Comparison of ENCODE assay signal across 10 cellular contexts in genomic region chr14:73777420-73777819, GRCh38.
A peak's percentile ranks its signal among the peaks of the same experiment; 100 is the strongest.
DNase-seq lines count a peak whose midpoint lies in the region; ATAC-seq and TF ChIP-seq lines count a peak whose summit lies in the region.
"Had no signal": no experiment of that assay in that cellular context is flagged by ENCODE, and none has a peak within 500 bp of the region (broad histone marks: within the 10 kb centered on the region; RNA-seq: fewer than 3 reads in every experiment).

No MANE protein-coding gene starts in this region.

- H3K9me3 ChIP-seq in heart left ventricle = no peaks in the 10 kb centered on the region
- H3K9me3 ChIP-seq in right atrium auricular region = no peaks in the 10 kb centered on the region
- H3K9me3 ChIP-seq in thymus (ENCODE audit: control insufficient read depth) = no peaks in the 10 kb centered on the region
- H3K9me3 ChIP-seq: body of pancreas had no signal

- peak in 3 of 4 donors; percentile 18 to 36 (median 22) for ATAC-seq in heart left ventricle
- peak; percentile 40 for ATAC-seq in foreskin keratinocyte
- ATAC-seq in HG02870 (IDR thresholded peaks at IDR 0.05; ENCODE audit: unreplicated experiment) = no peak
- ATAC-seq: body of pancreas had no signal

- DNase-seq in heart left ventricle (no peak), right atrium auricular region (ENCODE audit: low spot score) (no peak), NCI-H526 (lab: John Stamatoyannopoulos, UW) (peak; percentile 47 to 50), foreskin keratinocyte (no peak), globus pallidus (ENCODE audit: low spot score) (no peak), nucleus accumbens (lab: John Stamatoyannopoulos, UW) (no peak)
- DNase-seq: body of pancreas, KBM-7 had no signal

- intact Hi-C loops in heart left ventricle (cut with DNase I) = no loop called here

- no peak overlapping the region for H3K27ac ChIP-seq in heart left ventricle
- H3K27ac ChIP-seq in right atrium auricular region = no peak overlapping the region
- H3K27ac ChIP-seq in foreskin keratinocyte = no peak overlapping the region
- peak overlapping the region; percentile 36 for H3K27ac ChIP-seq in thymus (ENCODE audit: low read depth)
- H3K27ac ChIP-seq: body of pancreas had no signal

- H3K27me3 ChIP-seq in heart left ventricle (no peaks in the 10 kb centered on the region), right atrium auricular region (no peaks in the 10 kb centered on the region), foreskin keratinocyte (no peaks in the 10 kb centered on the region), thymus (ENCODE audit: control insufficient read depth, insufficient read depth) (no peaks in the 10 kb centered on the region)
- H3K27me3 ChIP-seq: body of pancreas had no signal

- H3K36me3 ChIP-seq in heart left ventricle (peaks cover 0 to 10% (median 0%) of the 10 kb centered on the region in 9 donors), right atrium auricular region (no peaks in the 10 kb centered on the region), thymus (ENCODE audit: control insufficient read depth, insufficient read depth) (no peaks in the 10 kb centered on the region)

- no peak overlapping the region for H3K4me3 ChIP-seq in heart left ventricle
- no peak overlapping the region for H3K4me3 ChIP-seq in right atrium auricular region
- no peak overlapping the region for H3K4me3 ChIP-seq in thymus (ENCODE audit: low read length)
- H3K4me3 ChIP-seq: body of pancreas had no signal

- WGBS in heart left ventricle, 4 donors = 63 to 69% (median 66%) methylated on average over 7 of the region's 7 CpGs
- WGBS in thymus = 95% methylated on average over 7 of the region's 7 CpGs

- TF ChIP-seq CTCF in heart left ventricle (IDR thresholded peaks at IDR 0.05) = no peak
- no peak for TF ChIP-seq CTCF in right atrium auricular region (IDR thresholded peaks at IDR 0.05)
- TF ChIP-seq CTCF in foreskin keratinocyte (conservative IDR thresholded peaks at IDR 0.05) = peak; percentile 53

- peaks cover 9 to 77% (median 58%) of the 10 kb centered on the region in 12 donors for H3K4me1 ChIP-seq in heart left ventricle
- peaks cover 0 to 66% of the 10 kb centered on the region in 2 donors for H3K4me1 ChIP-seq in right atrium auricular region
- H3K4me1 ChIP-seq in foreskin keratinocyte = peaks cover 10% of the 10 kb centered on the region
- H3K4me1 ChIP-seq in thymus (ENCODE audit: control insufficient read depth, insufficient read depth, low read length) = peaks cover 8% of the 10 kb centered on the region

- TF ChIP-seq POLR2A in heart left ventricle (IDR thresholded peaks at IDR 0.05) = no peak

Comparison
In these comparisons a context has a peak if more than half of its experiments do, and no peak if none do; other contexts are left out.
1. DNase-seq: peak in NCI-H526 (2 of 2); none in heart left ventricle (0 of 5), right atrium auricular region (single experiment), foreskin keratinocyte (0 of 2), globus pallidus (single experiment) and nucleus accumbens (0 of 56).